Comparison of ENCODE assay signal across 14 cellular contexts in the genomic region with DNA sequence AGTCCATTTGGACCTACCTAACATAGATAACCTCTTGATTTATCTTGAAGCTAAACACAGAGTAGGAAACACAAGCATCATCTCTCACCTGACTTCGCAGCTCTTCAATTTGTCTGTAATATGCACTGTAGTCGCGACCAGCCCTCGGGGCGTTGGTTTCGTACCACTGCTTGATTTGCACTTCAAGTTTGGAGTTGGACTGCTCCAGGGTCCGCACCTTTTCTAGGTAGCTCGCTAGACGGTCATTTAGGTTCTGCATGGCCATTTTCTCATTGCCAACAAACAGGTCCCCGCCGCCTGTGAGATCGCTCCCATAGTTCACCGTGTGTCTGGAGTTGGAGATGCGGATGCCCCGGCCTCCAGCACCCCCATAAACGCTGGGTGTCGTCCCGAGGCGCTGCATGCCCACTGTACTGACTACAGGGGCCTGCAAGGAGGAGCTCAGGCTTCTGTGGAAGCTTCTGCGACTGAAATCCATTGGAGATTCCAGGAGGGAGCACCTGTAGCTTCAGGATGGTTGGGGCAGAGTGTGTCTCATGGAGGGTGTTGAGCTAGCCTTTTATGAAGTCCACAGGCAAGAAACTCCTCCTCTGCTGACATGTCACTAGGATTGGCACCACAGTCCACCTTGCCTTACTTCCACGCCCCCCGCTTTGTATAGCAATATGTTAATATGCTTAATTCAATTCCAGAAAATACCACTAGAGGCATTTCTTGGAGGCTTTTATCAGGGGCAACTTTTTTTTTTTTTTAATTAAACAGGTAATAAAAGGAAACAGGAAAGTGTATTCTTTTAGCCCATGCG. TPM values are rescaled to one million over a fixed set of nuclear protein-coding genes. Genes with fewer than 3 reads are reported as not detected.
A peak's percentile ranks its signal among the peaks of the same experiment; 100 is the strongest.
DNase-seq lines count a peak whose midpoint lies in the region; ATAC-seq, FAIRE-seq and TF ChIP-seq lines count a peak whose summit lies in the region.
"Had no signal": no experiment of that assay in that cellular context is flagged by ENCODE, and none has a peak within 500 bp of the region (broad histone marks: within the 10 kb centered on the region; RNA-seq: fewer than 3 reads in every experiment).

A gene with protein sequence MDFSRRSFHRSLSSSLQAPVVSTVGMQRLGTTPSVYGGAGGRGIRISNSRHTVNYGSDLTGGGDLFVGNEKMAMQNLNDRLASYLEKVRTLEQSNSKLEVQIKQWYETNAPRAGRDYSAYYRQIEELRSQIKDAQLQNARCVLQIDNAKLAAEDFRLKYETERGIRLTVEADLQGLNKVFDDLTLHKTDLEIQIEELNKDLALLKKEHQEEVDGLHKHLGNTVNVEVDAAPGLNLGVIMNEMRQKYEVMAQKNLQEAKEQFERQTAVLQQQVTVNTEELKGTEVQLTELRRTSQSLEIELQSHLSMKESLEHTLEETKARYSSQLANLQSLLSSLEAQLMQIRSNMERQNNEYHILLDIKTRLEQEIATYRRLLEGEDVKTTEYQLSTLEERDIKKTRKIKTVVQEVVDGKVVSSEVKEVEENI (minus strand): TSS at position 535 of the 805 bp plus-strand sequence. CDS start 57 bp downstream, at position 478.

- BruUV-seq in OCI-LY7 (replicated peaks; lab: Mats Ljungman, UMichigan) = no TSS peak

- WGBS in small intestine, 3 donors = 50 to 79% (median 64%) methylated on average over 23 of the region's 23 CpGs
- 88 to 94% (median 89%) methylated on average over 21 to 23 of the region's 23 CpGs for whole genome bisulfite sequencing in stomach, 5 donors

- H3K27me3 Mint-ChIP-seq in CD14-positive monocyte (ENCODE audit: low read depth in 3 of 3) = peaks cover 10 to 40% (median 18%) of the 10 kb centered on the region in 3 donors
- H3K27me3 Mint-ChIP-seq in activated CD4-positive, alpha-beta T cell treated with anti-CD3 and anti-CD28 coated beads for 36 hours = peaks cover 19% of the 10 kb centered on the region

- H2AFZ ChIP-seq in OCI-LY7 (ENCODE audit: low read length) = no peak within 1 kb of the TSS

- H3K9me3 ChIP-seq in OCI-LY7 (ENCODE audit: low read length) (no peaks in the 10 kb centered on the region), small intestine (ENCODE audit: control insufficient read depth, low read depth) (no peaks in the 10 kb centered on the region), stomach (no peaks in the 10 kb centered on the region)
- H3K9me3 ChIP-seq: adrenal gland had no signal

- H3K4me3 ChIP-seq in OCI-LY7 (ENCODE audit: low read depth, low read length, poor library complexity, severe bottlenecking) = no peak within 1 kb of the TSS
- no peak within 1 kb of the TSS for H3K4me3 ChIP-seq in fibroblast of mammary gland (ENCODE audit: control insufficient read depth, low read depth, low read length)
- peak within 1 kb of the TSS; percentile 25 to 81 for H3K4me3 ChIP-seq in small intestine (ENCODE audit: low read depth in 1 of 2, low read length in 2 of 2)
- peak within 1 kb of the TSS in 1 of 4 donors; percentile 3 for H3K4me3 ChIP-seq in stomach
- H3K4me3 ChIP-seq: adrenal gland had no signal

- no peaks in the 10 kb centered on the region for H3K36me3 ChIP-seq in OCI-LY7 (ENCODE audit: insufficient read depth, low read length)
- H3K36me3 ChIP-seq in small intestine (ENCODE audit: control insufficient read depth in 2 of 2, insufficient read depth in 2 of 2, low read length in 2 of 2) = peaks cover 0 to 10% of the 10 kb centered on the region in 2 donors
- no peaks in the 10 kb centered on the region for H3K36me3 ChIP-seq in stomach
- H3K36me3 ChIP-seq: adrenal gland had no signal

- H3K4me3 Mint-ChIP-seq in CD14-positive monocyte = peak within 1 kb of the TSS in 1 of 2 donors; percentile 27
- H3K4me3 Mint-ChIP-seq in activated CD4-positive, alpha-beta T cell treated with anti-CD3 and anti-CD28 coated beads for 36 hours = no peak within 1 kb of the TSS

- H4K20me1 ChIP-seq in OCI-LY7 (ENCODE audit: insufficient read depth, low read length) = no peaks in the 10 kb centered on the region

- TF ChIP-seq EP300 in stomach (IDR thresholded peaks at IDR 0.05) = no peak

- CTCF ChIA-PET in OCI-LY7 (lab: Charles Lee; ENCODE audit: unreplicated experiment) = no interaction called here
- CTCF ChIA-PET in activated CD4-positive, alpha-beta T cell treated with anti-CD3 and anti-CD28 coated beads for 36 hours (lab: Charles Lee) = interaction anchor here (0.6 to 1.2 kb wide), 6 partner anchors 9 to 665 kb away, joined by 3 to 4 read pairs (median 3); a partner anchor contains a TSS

- intact Hi-C loops in OCI-LY7 (cut with micrococcal nuclease; ENCODE audit: unreplicated experiment) (no loop called here), CD14-positive monocyte (cut with micrococcal nuclease) (no loop called here), stomach (cut with DNase I; ENCODE audit: low total_unique reads) (no loop called here)
- intact Hi-C loops in activated CD4-positive, alpha-beta T cell treated with anti-CD3 and anti-CD28 coated beads for 36 hours (cut with DNase I, micrococcal nuclease) = no loop called here

- POLR2A ChIA-PET in OCI-LY7 (lab: Charles Lee) = no interaction called here
- POLR2A ChIA-PET in activated CD4-positive, alpha-beta T cell treated with anti-CD3 and anti-CD28 coated beads for 36 hours (lab: Charles Lee) = no interaction called here

- no peaks in the 10 kb centered on the region for H3K36me3 Mint-ChIP-seq in CD14-positive monocyte
- H3K36me3 Mint-ChIP-seq in activated CD4-positive, alpha-beta T cell treated with anti-CD3 and anti-CD28 coated beads for 36 hours (ENCODE audit: low read depth) = no peaks in the 10 kb centered on the region

- TF ChIP-seq CTCF in OCI-LY7 (conservative IDR thresholded peaks at IDR 0.05; ENCODE audit: low read length) = peak; percentile 56
- peak; percentile 22 for TF ChIP-seq CTCF in fibroblast of mammary gland (conservative IDR thresholded peaks at IDR 0.05; ENCODE audit: control insufficient read depth, insufficient read depth, low read depth, low read length)
- no peak for TF ChIP-seq CTCF in CD14-positive monocyte (IDR thresholded peaks at IDR 0.05)
- TF ChIP-seq CTCF in stomach (IDR thresholded peaks at IDR 0.05) = no peak

- no peak for ATAC-seq in activated CD4-positive, alpha-beta T cell treated with anti-CD3 and anti-CD28 coated beads for 36 hours

- no peaks in the 10 kb centered on the region for H3K4me1 Mint-ChIP-seq in CD14-positive monocyte
- no peaks in the 10 kb centered on the region for H3K4me1 Mint-ChIP-seq in activated CD4-positive, alpha-beta T cell treated with anti-CD3 and anti-CD28 coated beads for 36 hours

- no peak for TF ChIP-seq POLR2A in stomach (IDR thresholded peaks at IDR 0.05)

- no peak within 1 kb of the TSS for H3K4me2 ChIP-seq in OCI-LY7 (ENCODE audit: low read length)

- H3K27ac ChIP-seq in OCI-LY7 (ENCODE audit: low read depth, low read length, poor library complexity, severe bottlenecking) (no peak within 1 kb of the TSS), small intestine (ENCODE audit: low read depth in 1 of 2, low read length in 1 of 2) (peak within 1 kb of the TSS; percentile 84 to 96), stomach (no peak within 1 kb of the TSS)
- H3K27ac ChIP-seq: adrenal gland had no signal

- H3K4me1 ChIP-seq in OCI-LY7 (ENCODE audit: insufficient read depth, low read length, poor library complexity, severe bottlenecking) (no peaks in the 10 kb centered on the region), small intestine (ENCODE audit: control insufficient read depth in 2 of 2, insufficient read depth in 1 of 2, low read depth in 1 of 2, low read length in 1 of 2) (peaks cover 0 to 2% of the 10 kb centered on the region in 2 donors), stomach (no peaks in the 10 kb centered on the region)
- H3K4me1 ChIP-seq: adrenal gland had no signal

- H3K27me3 ChIP-seq in small intestine (ENCODE audit: control insufficient read depth in 2 of 2, insufficient read depth in 2 of 2, low read length in 2 of 2) (peaks cover 0 to 2% of the 10 kb centered on the region in 2 donors), stomach (peaks cover 0 to 29% (median 0%) of the 10 kb centered on the region in 3 donors)

- no peak for FAIRE-seq in small intestine (lab: Jason Lieb, UNC)
- FAIRE-seq: urothelium cell line had no signal

- peak; percentile 10 for DNase-seq in NCI-H82 (lab: John Stamatoyannopoulos, UW)
- DNase-seq in NCI-H82 treated with DMSO at 0.1 percent for 48 hours (lab: John Stamatoyannopoulos, UW; ENCODE audit: unreplicated experiment) = no peak
- DNase-seq in OCI-LY7 (ENCODE audit: low spot score) = peak; percentile 9
- DNase-seq in fibroblast of mammary gland (ENCODE audit: low read depth) = no peak
- peak; percentile 96 for DNase-seq in small intestine
- DNase-seq in CD14-positive monocyte (ENCODE audit: low spot score) = no peak
- no peak for DNase-seq in stomach
- DNase-seq in activated CD4-positive, alpha-beta T cell treated with anti-CD3 and anti-CD28 coated beads for 36 hours = no peak
- DNase-seq: activated CD8-positive, alpha-beta memory T cell treated with anti-CD3 and anti-CD28 coated beads, Interleukin-2, amount 50 U/mL, for 48 hours; adrenal gland; dermis blood vessel endothelial cell; foreskin melanocyte; NCI-H226 had no signal

- H3K27ac Mint-ChIP-seq in CD14-positive monocyte = peak within 1 kb of the TSS in 1 of 7 donors; percentile 35
- no peak within 1 kb of the TSS for H3K27ac Mint-ChIP-seq in activated CD4-positive, alpha-beta T cell treated with anti-CD3 and anti-CD28 coated beads for 36 hours

- no peaks in the 10 kb centered on the region for H3K9me2 ChIP-seq in OCI-LY7 (ENCODE audit: insufficient read depth, low read length)

- peaks cover 0 to 2% (median 0%) of the 10 kb centered on the region in 7 donors for H3K9me3 Mint-ChIP-seq in CD14-positive monocyte
- no peaks in the 10 kb centered on the region for H3K9me3 Mint-ChIP-seq in activated CD4-positive, alpha-beta T cell treated with anti-CD3 and anti-CD28 coated beads for 36 hours (ENCODE audit: low read depth)

- no peaks in the 10 kb centered on the region for H3K79me2 ChIP-seq in OCI-LY7 (ENCODE audit: insufficient read depth, low read depth, low read length)

RNA-seq across cellular contexts. Expression of the gene that starts here (rescaled TPM):
- total RNA-seq in OCI-LY7 (2014; rRNA removed; shearing (Covaris generic)) = not detected in 2 replicates
- total RNA-seq in OCI-LY7 (2022) (not detected in 2 replicates), stomach (100 to 1,000 TPM in 2 of 5 donors, 10 to 100 TPM in 1, not detected in 2; 72.0 to 121 (median 101) TPM)
- polyA plus RNA-seq in small intestine (1,000 to 10,000 TPM in 1 of 3 donors, 100 to 1,000 TPM in 2; 369 to 1,534 (median 721) TPM), CD14-positive monocyte (not detected), stomach (100 to 1,000 TPM in 1 of 3 donors, 1 to 10 TPM in 2; 3.9 to 370 (median 4.4) TPM)
- total RNA-seq in activated CD4-positive, alpha-beta T cell treated with anti-CD3 and anti-CD28 coated beads for 36 hours = not detected
- total RNA-seq: dermis blood vessel endothelial cell had no signal

Comparison
In these comparisons a context has a peak if more than half of its experiments do, and no peak if none do; other contexts are left out.
1. RNA of the gene that starts here (polyA plus RNA-seq): 369 to 1,534 TPM in small intestine and 3.9 to 370 TPM in stomach; not detected in CD14-positive monocyte; every median in the first group is over 4 times any median in the second.
2. DNase-seq: peak in NCI-H82 (single experiment) and small intestine (single experiment); none in NCI-H82 treated with DMSO at 0.1 percent for 48 hours (single experiment), fibroblast of mammary gland (single experiment), CD14-positive monocyte (single experiment), stomach (single experiment) and activated CD4-positive, alpha-beta T cell treated with anti-CD3 and anti-CD28 coated beads for 36 hours (single experiment).
3. Peak in DNase-seq in OCI-LY7; RNA of the gene not detected or under 1 TPM.
4. H3K27ac ChIP-seq: peak in small intestine (2 of 2); none in OCI-LY7 (single experiment) and stomach (0 of 5).
5. H3K4me3 ChIP-seq: peak in small intestine (2 of 2); none in OCI-LY7 (single experiment) and fibroblast of mammary gland (single experiment).
6. CTCF ChIP-seq: peak in OCI-LY7 (single experiment) and fibroblast of mammary gland (single experiment); none in CD14-positive monocyte (single experiment) and stomach (0 of 7).